Comparison of ENCODE assay signal across 8 cellular contexts in genomic region chr5:57174850-57175525, GRCh38. TPM values are rescaled to one million over a fixed set of nuclear protein-coding genes. Genes with fewer than 3 reads are reported as not detected.
DNase-seq lines count a peak whose midpoint lies in the region; ATAC-seq and TF ChIP-seq lines count a peak whose summit lies in the region.

No MANE protein-coding gene starts in this region.

- TF ChIP-seq CTCF in epithelial cell of proximal tubule (conservative IDR thresholded peaks at IDR 0.05; ENCODE audit: low read depth, low read length) (no peak), osteocyte (IDR thresholded peaks at IDR 0.05) (no peak)

- H3K27ac Mint-ChIP-seq in osteocyte (ENCODE audit: unreplicated experiment), result peak overlapping the region; percentile 99

- H3K36me3 Mint-ChIP-seq in osteocyte (ENCODE audit: unreplicated experiment), result peaks cover 16% of the 10 kb centered on the region

- DNase-seq in DMS53 (lab: John Stamatoyannopoulos, UW) (peak; percentile 50), DMS53 treated with DMSO at 0.1 percent for 48 hours (lab: John Stamatoyannopoulos, UW; ENCODE audit: unreplicated experiment) (no peak), RPMI8226 (peak; percentile 39), epithelial cell of proximal tubule (ENCODE audit: low read depth) (no peak), osteocyte (ENCODE audit: extremely low spot score, unreplicated experiment) (no peak), AG20443 (ENCODE audit: low spot score) (no peak)

- no peaks in the 10 kb centered on the region for H3K27me3 Mint-ChIP-seq in osteocyte (ENCODE audit: unreplicated experiment)

- peak overlapping the region; percentile 93 for H3K4me3 Mint-ChIP-seq in osteocyte (ENCODE audit: unreplicated experiment)

- H3K4me3 ChIP-seq in epithelial cell of proximal tubule (ENCODE audit: low read depth, low read length), result peak overlapping the region; percentile 99

- ATAC-seq in GM18909 (IDR thresholded peaks at IDR 0.05; ENCODE audit: poor library complexity, unreplicated experiment) (no peak), HG03354 (IDR thresholded peaks at IDR 0.05; ENCODE audit: poor library complexity, severe bottlenecking, unreplicated experiment) (no peak)

- no peaks in the 10 kb centered on the region for H3K9me3 Mint-ChIP-seq in osteocyte (ENCODE audit: unreplicated experiment)

- peaks cover 60% of the 10 kb centered on the region for H3K4me1 Mint-ChIP-seq in osteocyte (ENCODE audit: unreplicated experiment)

RNA-seq across cellular contexts. Expression of gene GPBP1, which starts 1.1 kb away (rescaled TPM):
- 36.5 and 41.1 TPM in 2 replicates for total RNA-seq in epithelial cell of proximal tubule
- 58.4 and 65.3 TPM in 2 replicates for total RNA-seq in osteocyte

Comparison
In these comparisons a context has a peak if more than half of its experiments do, and no peak if none do; other contexts are left out.
1. DNase-seq: peak in DMS53 (single experiment) and RPMI8226 (single experiment); none in DMS53 treated with DMSO at 0.1 percent for 48 hours (single experiment), epithelial cell of proximal tubule (single experiment), osteocyte (single experiment) and AG20443 (single experiment).